In the genomic region with DNA sequence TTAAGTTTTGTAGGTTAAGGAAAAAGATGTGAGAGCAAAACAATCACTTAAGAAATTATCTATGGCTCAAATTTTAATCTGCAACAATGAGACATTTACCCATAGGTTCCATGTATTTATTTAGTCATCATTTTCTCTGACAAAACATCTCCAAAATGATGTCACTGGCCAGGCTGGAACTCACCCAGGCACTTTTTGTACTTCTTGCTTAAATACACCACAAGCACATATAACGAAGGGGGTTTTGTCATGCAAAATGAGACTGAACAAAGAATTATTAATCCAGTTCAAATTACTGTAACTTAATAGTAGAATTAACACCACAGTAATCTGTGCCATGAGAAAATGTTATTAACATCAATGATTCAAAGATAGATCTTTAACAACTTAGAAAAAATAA, we compare ENCODE assay signal across 22 cellular contexts.
A peak's percentile ranks its signal among the peaks of the same experiment; 100 is the strongest.
DNase-seq lines count a peak whose midpoint lies in the region; ATAC-seq and FAIRE-seq lines count a peak whose summit lies in the region.
"Had no signal": no experiment of that assay in that cellular context is flagged by ENCODE, and none has a peak within 500 bp of the region (broad histone marks: within the 10 kb centered on the region; RNA-seq: fewer than 3 reads in every experiment).

No MANE protein-coding gene starts in this region.

- DNase-seq in GM19239 (ENCODE audit: insufficient read length, low spot score) (no peak), NCI-H69 (lab: John Stamatoyannopoulos, UW) (peak; percentile 62), fibroblast of gingiva (ENCODE audit: low read depth) (peak; percentile 16), COR-L47 (lab: John Stamatoyannopoulos, UW) (no peak)
- DNase-seq: 8988T; ACHN; AML-193; BE2C; Calu3; CD4-positive, alpha-beta T cell; CD8-positive, alpha-beta memory T cell; DMS53; DMS79 treated with DMSO at 0.1 percent for 48 hours; GF-D8; GM23248; H7 had no signal

- ATAC-seq in HG03520 (IDR thresholded peaks at IDR 0.05; ENCODE audit: unreplicated experiment) = no peak
- ATAC-seq in GM19463 (IDR thresholded peaks at IDR 0.05; ENCODE audit: unreplicated experiment) = no peak
- ATAC-seq: A549, HCT116 had no signal

- peak; percentile 39 for FAIRE-seq in GM19239 (lab: Jason Lieb, UNC)
- FAIRE-seq: A549, GM12891, GM18507 had no signal

Comparison
In these comparisons a context has a peak if more than half of its experiments do, and no peak if none do; other contexts are left out.
1. DNase-seq: peak in NCI-H69 (single experiment) and fibroblast of gingiva (single experiment); none in GM19239 (single experiment) and COR-L47 (single experiment).